Comparison of ENCODE assay signal across 26 cellular contexts in the genomic region with DNA sequence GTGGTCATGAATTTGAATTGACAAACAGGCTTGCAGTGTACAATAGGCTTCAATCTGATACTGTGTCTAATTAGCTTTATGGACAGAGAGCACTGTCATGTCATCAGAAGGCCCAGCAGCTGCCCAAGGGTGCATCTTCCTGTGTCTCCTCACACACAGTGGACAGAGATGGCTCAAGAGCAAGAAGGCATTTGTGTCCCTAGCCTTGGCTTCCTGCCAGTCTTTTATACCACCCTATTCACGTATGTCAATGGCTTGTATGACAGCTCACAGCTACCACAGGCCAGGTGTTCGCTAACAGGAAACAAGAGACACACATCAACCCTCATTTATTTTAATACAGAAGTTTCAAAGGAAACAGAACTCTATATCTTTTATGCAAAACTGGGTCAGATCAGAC.
A peak's percentile ranks its signal among the peaks of the same experiment; 100 is the strongest.
DNase-seq lines count a peak whose midpoint lies in the region; ATAC-seq, FAIRE-seq and TF ChIP-seq lines count a peak whose summit lies in the region.
"Had no signal": no experiment of that assay in that cellular context is flagged by ENCODE, and none has a peak within 500 bp of the region (broad histone marks: within the 10 kb centered on the region; RNA-seq: fewer than 3 reads in every experiment).

No MANE protein-coding gene starts in this region.

- DNase-seq in DMS153 (lab: John Stamatoyannopoulos, UW) (peak; percentile 87), MM.1S (peak; percentile 92), NCI-H748 (lab: John Stamatoyannopoulos, UW; ENCODE audit: unreplicated experiment) (peak; percentile 97), GM12878 (ENCODE audit: low read depth, low spot score) (no peak), NOMO-1 treated with dmso at 0.1 percent for 144 hours (lab: John Stamatoyannopoulos, UW; ENCODE audit: unreplicated experiment) (no peak), right lobe of liver (no peak)
- no peak for DNase-seq in naive thymus-derived CD8-positive, alpha-beta T cell
- DNase-seq: activated gamma-delta T cell treated with Interleukin-2 at 50 U/mL for 16 hours; activated naive CD8-positive, alpha-beta T cell treated with anti-CD3 and anti-CD28 coated beads, Interleukin-2, amount 10 ng/mL, durations not matched to agents 7 days and 5 days; activated T-cell treated with anti-CD3 and anti-CD28 coated beads, Interleukin-2, amount 50 U/mL, for 48 hours; aorta; DMS79; heart right ventricle; IMR-90; lower lobe of right lung; natural killer cell; NCI-H1048; RPMI8226; upper lobe of left lung had no signal

- H3K79me2 ChIP-seq in MM.1S (ENCODE audit: low read length) (no peaks in the 10 kb centered on the region), GM12878 (ENCODE audit: control insufficient read depth, insufficient read depth, low read length) (no peaks in the 10 kb centered on the region)

- ATAC-seq in GM12878 (peak; percentile 50), GM18907 (IDR thresholded peaks at IDR 0.05; ENCODE audit: unreplicated experiment) (no peak), right lobe of liver (no peak)
- no peak for ATAC-seq in naive thymus-derived CD8-positive, alpha-beta T cell
- ATAC-seq: heart right ventricle; lower lobe of right lung; natural killer cell; stimulated activated effector memory CD8-positive, alpha-beta T cell treated with anti-CD3 and anti-CD28 coated beads, Interleukin-12 subunit alpha, Interleukin-12 subunit beta, amount 100 ng/mL, for 72 hours had no signal

- no peak for TF ChIP-seq RAD21 in GM12878 (IDR thresholded peaks at IDR 0.05; ENCODE audit: insufficient read depth, low read depth, low read length)

- H3K9me3 ChIP-seq in MM.1S (replicated peaks; ENCODE audit: insufficient read depth, low read length) = no peaks in the 10 kb centered on the region
- H3K9me3 ChIP-seq in GM12878 (replicated peaks; ENCODE audit: control insufficient read depth, insufficient read depth, low read length) = no peaks in the 10 kb centered on the region
- no peaks in the 10 kb centered on the region for H3K9me3 ChIP-seq in right lobe of liver
- H3K9me3 ChIP-seq: lower lobe of right lung had no signal

- no peak overlapping the region for H3K27ac Mint-ChIP-seq in naive thymus-derived CD8-positive, alpha-beta T cell
- H3K27ac Mint-ChIP-seq: activated naive CD8-positive, alpha-beta T cell treated with anti-CD3 and anti-CD28 coated beads, Interleukin-2, amount 10 ng/mL, durations not matched to agents 7 days and 5 days; natural killer cell; stimulated activated effector memory CD8-positive, alpha-beta T cell treated with anti-CD3 and anti-CD28 coated beads, Interleukin-12 subunit alpha, Interleukin-12 subunit beta, amount 100 ng/mL, for 72 hours; T-helper 1 cell treated with Interleukin-12 subunit alpha and Interleukin-12 subunit beta and Interleukin-4 antibody, amounts not matched to agents 30 μg/mL and 1 μg/mL, for 36 hours had no signal

- BruUV-seq in GM12878 (replicated peaks; lab: Mats Ljungman, UMichigan) = no TSS peak

- in situ Hi-C loops in GM12878 (cut with MboI) = no loop called here

- intact Hi-C loops in GM12878 (cut with micrococcal nuclease; ENCODE audit: unreplicated experiment) (no loop called here), right lobe of liver (cut with DNase I) (no loop called here)

- H4K20me1 ChIP-seq in MM.1S (ENCODE audit: insufficient read depth, low read length) (no peaks in the 10 kb centered on the region), GM12878 (ENCODE audit: control insufficient read depth, insufficient read depth) (no peaks in the 10 kb centered on the region)
- H4K20me1 ChIP-seq: BLaER1 treated with 17β-estradiol and CSF1 and Interleukin-3, amounts not matched to agents 10 nM and 100 nM had no signal

- TF ChIP-seq POLR2A in GM12878 (IDR thresholded peaks at IDR 0.05; ENCODE audit: low read depth, low read length) (no peak), right lobe of liver (IDR thresholded peaks at IDR 0.05) (no peak)

- no peak overlapping the region for H3K4me3 Mint-ChIP-seq in naive thymus-derived CD8-positive, alpha-beta T cell
- H3K4me3 Mint-ChIP-seq: activated naive CD8-positive, alpha-beta T cell treated with anti-CD3 and anti-CD28 coated beads, Interleukin-2, amount 10 ng/mL, durations not matched to agents 7 days and 5 days; natural killer cell; stimulated activated effector memory CD8-positive, alpha-beta T cell treated with anti-CD3 and anti-CD28 coated beads, Interleukin-12 subunit alpha, Interleukin-12 subunit beta, amount 100 ng/mL, for 72 hours; T-helper 1 cell treated with Interleukin-12 subunit alpha and Interleukin-12 subunit beta and Interleukin-4 antibody, amounts not matched to agents 30 μg/mL and 1 μg/mL, for 36 hours had no signal

- no peaks in the 10 kb centered on the region for H3K27me3 Mint-ChIP-seq in naive thymus-derived CD8-positive, alpha-beta T cell
- H3K27me3 Mint-ChIP-seq: activated naive CD8-positive, alpha-beta T cell treated with anti-CD3 and anti-CD28 coated beads, Interleukin-2, amount 10 ng/mL, durations not matched to agents 7 days and 5 days had no signal

- H3K4me1 ChIP-seq in MM.1S (ENCODE audit: low read length) (peaks cover 13% of the 10 kb centered on the region), GM12878 (ENCODE audit: control insufficient read depth, insufficient read depth, low read length) (no peaks in the 10 kb centered on the region), right lobe of liver (no peaks in the 10 kb centered on the region)
- H3K4me1 ChIP-seq: BLaER1 treated with 17β-estradiol and CSF1 and Interleukin-3, amounts not matched to agents 10 nM and 100 nM; heart right ventricle; lower lobe of right lung; upper lobe of left lung had no signal

- POLR2A ChIA-PET in GM12878 (lab: Charles Lee) = no interaction called here
- POLR2A ChIA-PET in naive thymus-derived CD8-positive, alpha-beta T cell (lab: Charles Lee) = no interaction called here

- peak overlapping the region; percentile 21; the same call in 1 of the 2 replicates for H3K27ac ChIP-seq in MM.1S (ENCODE audit: low read length)
- no peak overlapping the region for H3K27ac ChIP-seq in GM12878 (ENCODE audit: control insufficient read depth, insufficient read depth)
- no peak overlapping the region for H3K27ac ChIP-seq in right lobe of liver
- H3K27ac ChIP-seq: BLaER1 treated with 17β-estradiol and CSF1 and Interleukin-3, amounts not matched to agents 10 nM and 100 nM; heart right ventricle; lower lobe of right lung; SK-N-MC; upper lobe of left lung had no signal

- H3K4me1 Mint-ChIP-seq in naive thymus-derived CD8-positive, alpha-beta T cell = no peaks in the 10 kb centered on the region
- H3K4me1 Mint-ChIP-seq: activated naive CD8-positive, alpha-beta T cell treated with anti-CD3 and anti-CD28 coated beads, Interleukin-2, amount 10 ng/mL, durations not matched to agents 7 days and 5 days; natural killer cell; stimulated activated effector memory CD8-positive, alpha-beta T cell treated with anti-CD3 and anti-CD28 coated beads, Interleukin-12 subunit alpha, Interleukin-12 subunit beta, amount 100 ng/mL, for 72 hours had no signal

- SMC1A ChIA-PET in GM12878 (lab: Charles Lee; ENCODE audit: uncharacterized antibody, unreplicated experiment) = no interaction called here

- no peak overlapping the region for H3K4me3 ChIP-seq in MM.1S (ENCODE audit: low read length)
- H3K4me3 ChIP-seq in GM12878 = no peak overlapping the region
- H3K4me3 ChIP-seq in right lobe of liver = no peak overlapping the region
- H3K4me3 ChIP-seq: BLaER1 treated with 17β-estradiol and CSF1 and Interleukin-3, amounts not matched to agents 10 nM and 100 nM; heart right ventricle; lower lobe of right lung; SK-N-MC; upper lobe of left lung had no signal

- peaks cover 0 to 21% (median 17%) of the 10 kb centered on the region in 9 donors for H3K9me3 Mint-ChIP-seq in naive thymus-derived CD8-positive, alpha-beta T cell

- no peak for TF ChIP-seq CTCF in MM.1S (IDR thresholded peaks at IDR 0.05; ENCODE audit: low read length)
- no peak for TF ChIP-seq CTCF in GM12878 (IDR thresholded peaks at IDR 0.05 in 2 of 3, conservative IDR thresholded peaks at IDR 0.05 in 1 of 3; ENCODE audit: control insufficient read depth in 2 of 3, extremely low read depth in 1 of 3, insufficient read depth in 1 of 3, low read depth in 3 of 3, low read length in 3 of 3)
- no peak for TF ChIP-seq CTCF in right lobe of liver (IDR thresholded peaks at IDR 0.05)

- H2AFZ ChIP-seq in MM.1S (ENCODE audit: low read length) = no peak overlapping the region
- H2AFZ ChIP-seq in GM12878 (ENCODE audit: control insufficient read depth, low read depth, low read length) = no peak overlapping the region

- peaks cover 5% of the 10 kb centered on the region for H3F3A ChIP-seq in MM.1S (ENCODE audit: insufficient read depth, low read length)

- FAIRE-seq in GM12878 (lab: Jason Lieb, UNC) = no peak
- FAIRE-seq: bronchial epithelial cell, endothelial cell of umbilical vein had no signal

- H3K9me2 ChIP-seq in MM.1S (replicated peaks; ENCODE audit: insufficient read depth, low read length) = no peaks in the 10 kb centered on the region

- H3K4me2 ChIP-seq in MM.1S (ENCODE audit: low read depth, low read length) (peak overlapping the region; percentile 10; the same call in 1 of the 2 replicates), GM12878 (ENCODE audit: control insufficient read depth, insufficient read depth) (no peak overlapping the region)
- H3K4me2 ChIP-seq: BLaER1 treated with 17β-estradiol and CSF1 and Interleukin-3, amounts not matched to agents 10 nM and 100 nM had no signal

- peaks cover 0 to 4% (median 0%) of the 10 kb centered on the region in 3 donors for H3K36me3 Mint-ChIP-seq in naive thymus-derived CD8-positive, alpha-beta T cell
- H3K36me3 Mint-ChIP-seq: activated naive CD8-positive, alpha-beta T cell treated with anti-CD3 and anti-CD28 coated beads, Interleukin-2, amount 10 ng/mL, durations not matched to agents 7 days and 5 days; stimulated activated effector memory CD8-positive, alpha-beta T cell treated with anti-CD3 and anti-CD28 coated beads, Interleukin-12 subunit alpha, Interleukin-12 subunit beta, amount 100 ng/mL, for 72 hours had no signal

- TF ChIP-seq EP300 in GM12878 (IDR thresholded peaks at IDR 0.05; ENCODE audit: borderline replicate concordance in 1 of 2, control insufficient read depth in 1 of 2, low read depth in 2 of 2, low read length in 2 of 2) = no peak

- H3K9ac ChIP-seq in MM.1S (ENCODE audit: low read length) (no peak overlapping the region), GM12878 (ENCODE audit: control insufficient read depth, insufficient read depth, low read length) (no peak overlapping the region)
- H3K9ac ChIP-seq: BLaER1 treated with 17β-estradiol and CSF1 and Interleukin-3, amounts not matched to agents 10 nM and 100 nM had no signal

- WGBS in GM12878 (ENCODE audit: insufficient coverage, insufficient replicate concordance, low lambda C conversion rate, missing lambda C conversion rate) = 2% methylated on average over 2 of the region's 2 CpGs
- WGBS in right lobe of liver (ENCODE audit: insufficient coverage, low coverage, low lambda C conversion rate, missing lambda C conversion rate) = 48% methylated on average over 2 of the region's 2 CpGs

- H3K36me3 ChIP-seq in MM.1S (replicated peaks; ENCODE audit: insufficient read depth, low read length) = no peaks in the 10 kb centered on the region
- no peaks in the 10 kb centered on the region for H3K36me3 ChIP-seq in GM12878 (ENCODE audit: control insufficient read depth in 2 of 2, insufficient read depth in 2 of 2, low read length in 1 of 2)
- no peaks in the 10 kb centered on the region for H3K36me3 ChIP-seq in right lobe of liver
- H3K36me3 ChIP-seq: BLaER1 treated with 17β-estradiol and CSF1 and Interleukin-3, amounts not matched to agents 10 nM and 100 nM; heart right ventricle; lower lobe of right lung; upper lobe of left lung had no signal

- no peaks in the 10 kb centered on the region for H3K27me3 ChIP-seq in MM.1S (replicated peaks; ENCODE audit: insufficient read depth, low read length)
- no peaks in the 10 kb centered on the region for H3K27me3 ChIP-seq in GM12878 (replicated peaks in 1 of 2; ENCODE audit: control insufficient read depth in 2 of 2, insufficient read depth in 2 of 2, low read length in 1 of 2)
- H3K27me3 ChIP-seq in right lobe of liver = no peaks in the 10 kb centered on the region
- H3K27me3 ChIP-seq: BLaER1 treated with 17β-estradiol and CSF1 and Interleukin-3, amounts not matched to agents 10 nM and 100 nM; heart right ventricle; upper lobe of left lung had no signal

- RAD21 ChIA-PET in GM12878 (lab: Charles Lee; ENCODE audit: unreplicated experiment) = no interaction called here

- CTCF ChIA-PET in GM12878 (lab: Yijun Ruan, JAX) = no interaction called here

Comparison
In these comparisons a context has a peak if more than half of its experiments do, and no peak if none do; other contexts are left out.
1. DNase-seq: peak in DMS153 (single experiment), MM.1S (single experiment) and NCI-H748 (single experiment); none in GM12878 (single experiment), NOMO-1 treated with dmso at 0.1 percent for 144 hours (single experiment), right lobe of liver (0 of 3) and naive thymus-derived CD8-positive, alpha-beta T cell (0 of 10).